ENCODE assay signal across 8 cellular contexts in genomic region chr16:2520097-2520783, GRCh38. TPM values are rescaled to one million over a fixed set of nuclear protein-coding genes. Genes with fewer than 3 reads are reported as not detected.
A peak's percentile ranks its signal among the peaks of the same experiment; 100 is the strongest.
DNase-seq lines count a peak whose midpoint lies in the region; ATAC-seq and TF ChIP-seq lines count a peak whose summit lies in the region.

AMDHD2 (plus strand) TSS chr16:2520371; CDS start chr16:2520459, 88 bp downstream.

- no peaks in the 10 kb centered on the region for H3K27me3 ChIP-seq in DND-41 (ENCODE audit: insufficient read depth, low read length, poor library complexity)
- H3K27me3 ChIP-seq in spleen (replicated peaks in 1 of 7): no peaks in the 10 kb centered on the region

- peak within 1 kb of the TSS; percentile 63 for H3K9ac ChIP-seq in DND-41 (ENCODE audit: low read depth, low read length)

- peak within 1 kb of the TSS; percentile 99 for H3K4me2 ChIP-seq in DND-41 (ENCODE audit: insufficient read depth, low read length)

- peak; percentile 39 to 59 (median 54) for TF ChIP-seq POLR2A in spleen (IDR thresholded peaks at IDR 0.05)

- 0 to 3% (median 1%) methylated on average over 12 to 83 of the region's 83 CpGs for WGBS in spleen, 5 donors

- TF ChIP-seq CTCF in DND-41 (IDR thresholded peaks at IDR 0.05; ENCODE audit: borderline replicate concordance, extremely low read depth, low read length, poor library complexity, severe bottlenecking) (no peak), spleen (IDR thresholded peaks at IDR 0.05 in 8 of 11, conservative IDR thresholded peaks at IDR 0.05 in 3 of 11) (no peak)

- peaks cover 58% of the 10 kb centered on the region for H4K20me1 ChIP-seq in DND-41 (ENCODE audit: insufficient read depth, low read length)

- H3K27ac ChIP-seq in DND-41 (ENCODE audit: low read length) (peak within 1 kb of the TSS; percentile 76), caudate nucleus (ENCODE audit: low read depth, low read length) (peak within 1 kb of the TSS; percentile 86), spleen (peak within 1 kb of the TSS; percentile 78 to 100 (median 92))

- intact Hi-C loops in spleen (cut with DNase I; ENCODE audit: low total_unique reads): no loop called here

- H2AFZ ChIP-seq in DND-41 (ENCODE audit: low read depth, low read length): peak within 1 kb of the TSS; percentile 77

- peaks cover 73% of the 10 kb centered on the region for H3K79me2 ChIP-seq in DND-41 (ENCODE audit: insufficient read depth, low read length)

- ATAC-seq in DND-41 (ENCODE audit: insufficient read depth, low read depth) (peak; percentile 80), HG02870 (IDR thresholded peaks at IDR 0.05; ENCODE audit: unreplicated experiment) (peak; percentile 50)

- H3K4me1 ChIP-seq in DND-41 (ENCODE audit: insufficient read depth, low read length) (peaks cover 63% of the 10 kb centered on the region), spleen (peaks cover 51 to 93% (median 67%) of the 10 kb centered on the region in 6 donors)

- H3K36me3 ChIP-seq in DND-41 (ENCODE audit: insufficient read depth, low read length) (peaks cover 58% of the 10 kb centered on the region), spleen (peaks cover 0 to 75% (median 28%) of the 10 kb centered on the region in 6 donors)

- DNase-seq in DND-41 (peak; percentile 90), NCI-H226 (peak; percentile 81), caudate nucleus (lab: John Stamatoyannopoulos, UW) (peak in 59 of 61 donors; percentile 13 to 91 (median 82)), iris pigment epithelial cell (ENCODE audit: low read depth) (peak; percentile 88), spleen (peak; percentile 96), cortex of kidney (lab: John Stamatoyannopoulos, UW) (no peak)
- peak; percentile 75 to 87 (median 82) for DNase-seq in activated CD4-positive, CD25-positive, alpha-beta regulatory T cell (lab: John Stamatoyannopoulos, UW)

- H3K9me3 ChIP-seq in DND-41 (ENCODE audit: insufficient read depth, low read length, severe bottlenecking) (no peaks in the 10 kb centered on the region), spleen (no peaks in the 10 kb centered on the region)

- peak within 1 kb of the TSS; percentile 33 to 84; a peak in 3 of 4 replicates for H3K4me3 ChIP-seq in DND-41 (ENCODE audit: low read depth in 1 of 2, low read length in 2 of 2)
- peak within 1 kb of the TSS; percentile 51 to 93 (median 66) for H3K4me3 ChIP-seq in spleen

RNA-seq across cellular contexts. Expression of gene AMDHD2, which starts in this region (rescaled TPM):
- 10 to 100 TPM; 59.9 to 94.0 (median 70.9) TPM for total RNA-seq in spleen
- 10 to 100 TPM; 37.8 to 72.0 (median 38.5) TPM for polyA plus RNA-seq in spleen
